In the genomic region with DNA sequence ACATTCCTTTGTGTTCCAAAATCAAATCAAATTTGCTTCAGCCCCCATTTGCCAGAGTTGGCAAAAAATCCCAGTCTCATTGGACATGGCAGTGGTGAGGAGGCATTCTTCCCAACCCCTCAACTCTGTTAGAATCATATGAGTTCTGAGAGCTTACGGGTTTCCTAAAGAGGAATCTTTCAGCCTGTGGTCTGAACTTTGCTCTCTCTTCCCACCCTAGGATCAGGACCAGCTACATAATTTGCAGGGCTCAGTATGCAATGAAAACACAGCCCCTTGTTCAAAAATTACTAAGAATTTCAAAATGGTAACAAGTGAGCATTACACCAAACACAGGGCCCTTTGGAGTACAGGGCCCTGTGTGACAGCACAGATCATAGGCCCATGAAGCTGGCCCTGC, we compare ENCODE assay signal across 24 cellular contexts. TPM values are rescaled to one million over a fixed set of nuclear protein-coding genes. Genes with fewer than 3 reads are reported as not detected.
DNase-seq lines count a peak whose midpoint lies in the region; ATAC-seq, FAIRE-seq and TF ChIP-seq lines count a peak whose summit lies in the region.
"Had no signal": no experiment of that assay in that cellular context is flagged by ENCODE, and none has a peak within 500 bp of the region (broad histone marks: within the 10 kb centered on the region; RNA-seq: fewer than 3 reads in every experiment).

No MANE protein-coding gene starts in this region.

- intact Hi-C loops in HepG2 (cut with micrococcal nuclease; ENCODE audit: unreplicated experiment) (loop anchor here (5.0 kb wide), 1 partner anchor 36 kb away; no protein-coding TSS in a partner anchor), right lobe of liver (cut with DNase I) (no loop called here)

- no peaks in the 10 kb centered on the region for H3K36me3 Mint-ChIP-seq in endodermal cell (ENCODE audit: low read depth)
- H3K36me3 Mint-ChIP-seq in effector memory CD8-positive, alpha-beta T cell (ENCODE audit: insufficient read depth), result no peaks in the 10 kb centered on the region
- H3K36me3 Mint-ChIP-seq: CD14-positive monocyte; CD4-positive, CD25-positive, alpha-beta regulatory T cell; CD8-positive, alpha-beta T cell had no signal

- H3K27ac Mint-ChIP-seq in endodermal cell, result no peak overlapping the region
- no peak overlapping the region for H3K27ac Mint-ChIP-seq in effector memory CD8-positive, alpha-beta T cell
- H3K27ac Mint-ChIP-seq: B cell; CD14-positive monocyte; CD4-positive, CD25-positive, alpha-beta regulatory T cell; CD8-positive, alpha-beta T cell had no signal

- DNase-seq in DMS 273 (lab: John Stamatoyannopoulos, UW; ENCODE audit: unreplicated experiment) (peak; percentile 16), DMS 273 treated with DMSO at 0.1 percent for 48 hours (lab: John Stamatoyannopoulos, UW) (no peak), HepG2 (ENCODE audit: low spot score) (peak; percentile 50), right lobe of liver (no peak), endodermal cell (no peak), midbrain (lab: John Stamatoyannopoulos, UW) (no peak)
- no peak for DNase-seq in effector memory CD8-positive, alpha-beta T cell
- DNase-seq: AML-193; Caco-2; Calu3; CD4-positive, CD25-positive, alpha-beta regulatory T cell; CD8-positive, alpha-beta T cell; DMS79 treated with DMSO at 0.1 percent for 48 hours; GF-D8 had no signal

- no peak overlapping the region for H3K4me3 ChIP-seq in HepG2 (replicated peaks in 1 of 3; ENCODE audit: insufficient read depth in 1 of 3, low read depth in 2 of 3, low read length in 3 of 3)
- no peak overlapping the region for H3K4me3 ChIP-seq in right lobe of liver
- peak overlapping the region; percentile 27 for H3K4me3 ChIP-seq in endodermal cell (ENCODE audit: low read length)
- H3K4me3 ChIP-seq in parathyroid adenoma (ENCODE audit: low read depth, low read length), result no peak overlapping the region
- H3K4me3 ChIP-seq: A549; BLaER1 treated with 17β-estradiol and CSF1 and Interleukin-3, amounts not matched to agents 10 nM and 100 nM had no signal

- H3K4me1 Mint-ChIP-seq in endodermal cell, result peaks cover 20% of the 10 kb centered on the region
- no peaks in the 10 kb centered on the region for H3K4me1 Mint-ChIP-seq in effector memory CD8-positive, alpha-beta T cell (ENCODE audit: low read depth in 2 of 2)
- H3K4me1 Mint-ChIP-seq: B cell, CD14-positive monocyte had no signal

- H3K27ac ChIP-seq in HepG2 (ENCODE audit: extremely low read length, insufficient read depth, low read length) (no peak overlapping the region), right lobe of liver (no peak overlapping the region), endodermal cell (ENCODE audit: low read depth, low read length) (no peak overlapping the region), parathyroid adenoma (no peak overlapping the region)
- H3K27ac ChIP-seq: 22Rv1; BLaER1 treated with 17β-estradiol and CSF1 and Interleukin-3, amounts not matched to agents 10 nM and 100 nM had no signal

- no peaks in the 10 kb centered on the region for H4K20me1 ChIP-seq in HepG2 (ENCODE audit: insufficient read depth, low read length)
- H4K20me1 ChIP-seq: BLaER1 treated with 17β-estradiol and CSF1 and Interleukin-3, amounts not matched to agents 10 nM and 100 nM had no signal

- H3K79me2 ChIP-seq in HepG2 (ENCODE audit: insufficient read depth, low read length) (no peaks in the 10 kb centered on the region), parathyroid adenoma (no peaks in the 10 kb centered on the region)

- H3K4me1 ChIP-seq in HepG2 (ENCODE audit: insufficient read depth, low read length), result peaks cover 37% of the 10 kb centered on the region
- peaks cover 0 to 20% (median 7%) of the 10 kb centered on the region in 4 donors for H3K4me1 ChIP-seq in right lobe of liver
- peaks cover 6% of the 10 kb centered on the region for H3K4me1 ChIP-seq in endodermal cell (ENCODE audit: control insufficient read depth, insufficient read depth, low read length)
- H3K4me1 ChIP-seq in parathyroid adenoma, result peaks cover 14% of the 10 kb centered on the region

- H3K27me3 ChIP-seq in HepG2 (ENCODE audit: control insufficient read depth in 1 of 2, insufficient read depth in 2 of 2, low read length in 2 of 2) (no peaks in the 10 kb centered on the region), right lobe of liver (no peaks in the 10 kb centered on the region), endodermal cell (ENCODE audit: control insufficient read depth, insufficient read depth, low read length, poor library complexity, severe bottlenecking) (no peaks in the 10 kb centered on the region), parathyroid adenoma (ENCODE audit: control insufficient read depth, insufficient read depth, low read length) (no peaks in the 10 kb centered on the region)
- H3K27me3 ChIP-seq: BLaER1 treated with 17β-estradiol and CSF1 and Interleukin-3, amounts not matched to agents 10 nM and 100 nM had no signal

- peaks cover 13% of the 10 kb centered on the region for H3K9me3 Mint-ChIP-seq in endodermal cell
- no peaks in the 10 kb centered on the region for H3K9me3 Mint-ChIP-seq in effector memory CD8-positive, alpha-beta T cell
- H3K9me3 Mint-ChIP-seq: CD8-positive, alpha-beta T cell had no signal

- POLR2A ChIA-PET in HepG2 (lab: Yijun Ruan, JAX), result interaction anchor here (1.2 kb wide), 1 partner anchor 45 kb away, joined by 3 read pairs; no protein-coding TSS in a partner anchor

- H2AFZ ChIP-seq in HepG2 (ENCODE audit: low read length), result no peak overlapping the region
- H2AFZ ChIP-seq in parathyroid adenoma, result peak overlapping the region; percentile 7

- TF ChIP-seq CTCF in HepG2 (CRISPR knock-in tag; IDR thresholded peaks at IDR 0.05) (no peak), right lobe of liver (IDR thresholded peaks at IDR 0.05) (no peak), endodermal cell (conservative IDR thresholded peaks at IDR 0.05) (no peak), parathyroid adenoma (IDR thresholded peaks at IDR 0.05) (no peak)

- no peaks in the 10 kb centered on the region for H3K9me3 ChIP-seq in HepG2 (ENCODE audit: low read length)
- no peaks in the 10 kb centered on the region for H3K9me3 ChIP-seq in right lobe of liver
- no peaks in the 10 kb centered on the region for H3K9me3 ChIP-seq in endodermal cell (ENCODE audit: control insufficient read depth, low read length)
- H3K9me3 ChIP-seq in parathyroid adenoma (ENCODE audit: control insufficient read depth, low read length), result no peaks in the 10 kb centered on the region
- H3K9me3 ChIP-seq: A549 had no signal

- no peak for TF ChIP-seq EP300 in HepG2 (IDR thresholded peaks at IDR 0.05; ENCODE audit: low read depth in 2 of 2, low read length in 2 of 2)
- no peak for TF ChIP-seq EP300 in HepG2 (CRISPR knock-in tag; IDR thresholded peaks at IDR 0.05; ENCODE audit: borderline replicate concordance)

- FAIRE-seq in HepG2 (lab: Jason Lieb, UNC), result peak; percentile 57
- FAIRE-seq: A549, D721Med, G401.6, GM12891, GM19239 had no signal

- WGBS in HepG2 (ENCODE audit: low lambda C conversion rate), result 30% methylated on average over 1 of the region's 1 CpG
- WGBS in right lobe of liver (ENCODE audit: insufficient coverage, low coverage, low lambda C conversion rate, missing lambda C conversion rate), result 71% methylated on average over 1 of the region's 1 CpG
- 96% methylated on average over 1 of the region's 1 CpG; no CpG with 5 or more reads in 1 of the 2 experiments for WGBS in endodermal cell (ENCODE audit: insufficient coverage in 1 of 2, insufficient read length in 1 of 2), 2 experiments

- H3K36me3 ChIP-seq in HepG2 (replicated peaks in 1 of 2; ENCODE audit: control insufficient read depth in 1 of 2, insufficient read depth in 2 of 2, low read length in 2 of 2) (no peaks in the 10 kb centered on the region), right lobe of liver (no peaks in the 10 kb centered on the region), endodermal cell (ENCODE audit: control insufficient read depth, insufficient read depth, low read length) (no peaks in the 10 kb centered on the region), parathyroid adenoma (ENCODE audit: control insufficient read depth, insufficient read depth, low read length) (no peaks in the 10 kb centered on the region)

- peak; percentile 81 for ATAC-seq in HepG2
- no peak for ATAC-seq in right lobe of liver
- ATAC-seq in effector memory CD8-positive, alpha-beta T cell (replicated peaks), result no peak
- ATAC-seq: A549; CD8-positive, alpha-beta T cell had no signal

- no TSS peak for BruUV-seq in HepG2 (replicated peaks; lab: Mats Ljungman, UMichigan)

- peak overlapping the region; percentile 27 for H3K4me2 ChIP-seq in HepG2 (ENCODE audit: low read depth, low read length)
- H3K4me2 ChIP-seq in parathyroid adenoma (ENCODE audit: low read length), result no peak overlapping the region
- H3K4me2 ChIP-seq: A549; BLaER1 treated with 17β-estradiol and CSF1 and Interleukin-3, amounts not matched to agents 10 nM and 100 nM had no signal

- H3K9ac ChIP-seq in HepG2 (ENCODE audit: insufficient read depth, low read depth, low read length) (no peak overlapping the region), endodermal cell (ENCODE audit: extremely low read depth, low read length, poor library complexity, severe bottlenecking) (no peak overlapping the region), parathyroid adenoma (no peak overlapping the region)
- H3K9ac ChIP-seq: BLaER1 treated with 17β-estradiol and CSF1 and Interleukin-3, amounts not matched to agents 10 nM and 100 nM had no signal

- no peak overlapping the region for H3K4me3 Mint-ChIP-seq in endodermal cell
- no peak overlapping the region for H3K4me3 Mint-ChIP-seq in effector memory CD8-positive, alpha-beta T cell
- H3K4me3 Mint-ChIP-seq: B cell; CD14-positive monocyte; CD4-positive, CD25-positive, alpha-beta regulatory T cell; CD8-positive, alpha-beta T cell had no signal

- no peak for TF ChIP-seq RAD21 in HepG2 (CRISPR knock-in tag; IDR thresholded peaks at IDR 0.05)

- TF ChIP-seq POLR2A in HepG2 (IDR thresholded peaks at IDR 0.05; ENCODE audit: insufficient read depth in 1 of 2, low read depth in 2 of 2, low read length in 2 of 2) (no peak), right lobe of liver (IDR thresholded peaks at IDR 0.05) (no peak)

- in situ Hi-C loops in HepG2 (cut with HindIII; ENCODE audit: extremely low pct_ligation_motif_present, low pct_unique_long_range_greater_than_20kb), result loop anchor here (10.0 kb wide), 1 partner anchor 48 kb away; a partner anchor contains a TSS

- CTCF ChIA-PET in HepG2 (lab: Yijun Ruan, JAX; ENCODE audit: low intra/inter-chr PET ratio, low total read pairs), result no interaction called here

- peaks cover 3% of the 10 kb centered on the region for H3K27me3 Mint-ChIP-seq in endodermal cell (ENCODE audit: insufficient read depth)
- H3K27me3 Mint-ChIP-seq in effector memory CD8-positive, alpha-beta T cell, result no peaks in the 10 kb centered on the region
- H3K27me3 Mint-ChIP-seq: B cell had no signal

RNA-seq across cellular contexts. Expression of a gene that starts 47.1 kb away (rescaled TPM):
- total RNA-seq in HepG2 (2016; rRNA removed; fragmentation: Illumina TruSeq; extraction: Trizol) (66.4 and 108 TPM in 2 replicates), right lobe of liver (10 to 100 TPM; 22.2 to 45.6 (median 33.8) TPM), endodermal cell (10 to 100 TPM; 45.4 to 49.3 TPM)
- total RNA-seq in HepG2 (2016; cell fraction: cytosol; rRNA removed; fragmentation: Illumina TruSeq; extraction: Trizol; ENCODE audit: low read depth), result 6.8 and 8.0 TPM in 2 replicates
- total RNA-seq in HepG2 (2016; cell fraction: insoluble cytoplasmic fraction; rRNA removed; fragmentation: Illumina TruSeq; extraction: Trizol), result 66.9 and 102 TPM in 2 replicates
- total RNA-seq in HepG2 (2016; cell fraction: membrane; rRNA removed; fragmentation: Illumina TruSeq; extraction: Trizol), result 26.4 and 27.1 TPM in 2 replicates
- 37.8 and 39.3 TPM in 2 replicates for total RNA-seq in HepG2 (2016; cell fraction: nucleus; rRNA removed; fragmentation: Illumina TruSeq; extraction: Trizol)
- polyA plus RNA-seq in HepG2 (2011; rRNA removed), result 27.3 and 31.0 TPM in 2 replicates
- 23.0 and 32.3 TPM in 2 replicates for polyA plus RNA-seq in HepG2 (2011; cell fraction: cytosol; rRNA removed)
- polyA plus RNA-seq in HepG2 (2011; cell fraction: nucleus; rRNA removed), result 13.2 and 16.8 TPM in 2 replicates
- polyA plus RNA-seq in HepG2 (2012), result 32.6 and 37.2 TPM in 2 replicates
- polyA plus RNA-seq in HepG2 (2016; cell fraction: cytosol; fragmentation: Illumina TruSeq; extraction: Trizol; ENCODE audit: low read depth), result 2.5 and 3.5 TPM in 2 replicates
- polyA plus RNA-seq in HepG2 (2016; cell fraction: insoluble cytoplasmic fraction; fragmentation: Illumina TruSeq; extraction: Trizol; ENCODE audit: low read depth), result 62.4 and 63.9 TPM in 2 replicates
- 11.9 and 14.5 TPM in 2 replicates for polyA plus RNA-seq in HepG2 (2016; cell fraction: membrane; fragmentation: Illumina TruSeq; extraction: Trizol; ENCODE audit: low read depth)
- 27.7 and 40.2 TPM in 2 replicates for polyA plus RNA-seq in HepG2 (2016; cell fraction: nucleus; fragmentation: Illumina TruSeq; extraction: Trizol; ENCODE audit: insufficient read depth, low read depth)
- polyA minus RNA-seq in HepG2 (2011; rRNA and poly(A)+ RNA removed; ENCODE audit: low replicate concordance), result 70.4 and 98.0 TPM in 2 replicates
- 69.4 and 79.3 TPM in 2 replicates for polyA minus RNA-seq in HepG2 (2011; cell fraction: cytosol; rRNA and poly(A)+ RNA removed)
- 46.7 and 61.4 TPM in 2 replicates for polyA minus RNA-seq in HepG2 (2011; cell fraction: nucleus; rRNA and poly(A)+ RNA removed)
- polyA plus RNA-seq in endodermal cell (2013, experiment 1 of 2), result 26.3 TPM
- 25.9 TPM for polyA plus RNA-seq in endodermal cell (2013, experiment 2 of 2)

RNA-seq across cellular contexts. Expression of a gene that starts 49.3 kb away (rescaled TPM):
- total RNA-seq in HepG2 (2016; rRNA removed; fragmentation: Illumina TruSeq; extraction: Trizol) (12.6 and 19.8 TPM in 2 replicates), right lobe of liver (10 to 100 TPM; 30.6 to 47.7 (median 39.7) TPM), endodermal cell (10 to 100 TPM; 11.9 to 17.9 TPM)
- 1.5 and 1.9 TPM in 2 replicates for total RNA-seq in HepG2 (2016; cell fraction: cytosol; rRNA removed; fragmentation: Illumina TruSeq; extraction: Trizol; ENCODE audit: low read depth)
- total RNA-seq in HepG2 (2016; cell fraction: insoluble cytoplasmic fraction; rRNA removed; fragmentation: Illumina TruSeq; extraction: Trizol), result 11.0 and 21.0 TPM in 2 replicates
- 6.1 and 6.2 TPM in 2 replicates for total RNA-seq in HepG2 (2016; cell fraction: membrane; rRNA removed; fragmentation: Illumina TruSeq; extraction: Trizol)
- total RNA-seq in HepG2 (2016; cell fraction: nucleus; rRNA removed; fragmentation: Illumina TruSeq; extraction: Trizol), result 39.4 and 41.8 TPM in 2 replicates
- polyA plus RNA-seq in HepG2 (2011; rRNA removed), result 19.6 and 21.1 TPM in 2 replicates
- 8.2 and 16.0 TPM in 2 replicates for polyA plus RNA-seq in HepG2 (2011; cell fraction: cytosol; rRNA removed)
- polyA plus RNA-seq in HepG2 (2011; cell fraction: nucleus; rRNA removed), result 22.3 and 24.0 TPM in 2 replicates
- polyA plus RNA-seq in HepG2 (2012), result 38.7 and 39.1 TPM in 2 replicates
- polyA plus RNA-seq in HepG2 (2016; cell fraction: cytosol; fragmentation: Illumina TruSeq; extraction: Trizol; ENCODE audit: low read depth), result 1.5 and 1.6 TPM in 2 replicates
- 11.7 and 15.5 TPM in 2 replicates for polyA plus RNA-seq in HepG2 (2016; cell fraction: insoluble cytoplasmic fraction; fragmentation: Illumina TruSeq; extraction: Trizol; ENCODE audit: low read depth)
- polyA plus RNA-seq in HepG2 (2016; cell fraction: membrane; fragmentation: Illumina TruSeq; extraction: Trizol; ENCODE audit: low read depth), result 4.1 and 4.3 TPM in 2 replicates
- 43.3 and 45.1 TPM in 2 replicates for polyA plus RNA-seq in HepG2 (2016; cell fraction: nucleus; fragmentation: Illumina TruSeq; extraction: Trizol; ENCODE audit: insufficient read depth, low read depth)
- 5.0 and 18.9 TPM in 2 replicates for polyA minus RNA-seq in HepG2 (2011; rRNA and poly(A)+ RNA removed; ENCODE audit: low replicate concordance)
- 22.4 and 27.3 TPM in 2 replicates for polyA minus RNA-seq in HepG2 (2011; cell fraction: cytosol; rRNA and poly(A)+ RNA removed)
- 136 and 137 TPM in 2 replicates for polyA minus RNA-seq in HepG2 (2011; cell fraction: nucleus; rRNA and poly(A)+ RNA removed)
- 15.1 TPM for polyA plus RNA-seq in endodermal cell (2013, experiment 1 of 2)
- polyA plus RNA-seq in endodermal cell (2013, experiment 2 of 2), result 15.7 TPM

Comparison
In these comparisons a context has a peak if more than half of its experiments do, and no peak if none do; other contexts are left out.
1. DNase-seq: peak in DMS 273 (single experiment) and HepG2 (single experiment); none in DMS 273 treated with DMSO at 0.1 percent for 48 hours (single experiment), right lobe of liver (0 of 3), endodermal cell (single experiment), effector memory CD8-positive, alpha-beta T cell (0 of 3) and midbrain (single experiment).